In the genomic region with DNA sequence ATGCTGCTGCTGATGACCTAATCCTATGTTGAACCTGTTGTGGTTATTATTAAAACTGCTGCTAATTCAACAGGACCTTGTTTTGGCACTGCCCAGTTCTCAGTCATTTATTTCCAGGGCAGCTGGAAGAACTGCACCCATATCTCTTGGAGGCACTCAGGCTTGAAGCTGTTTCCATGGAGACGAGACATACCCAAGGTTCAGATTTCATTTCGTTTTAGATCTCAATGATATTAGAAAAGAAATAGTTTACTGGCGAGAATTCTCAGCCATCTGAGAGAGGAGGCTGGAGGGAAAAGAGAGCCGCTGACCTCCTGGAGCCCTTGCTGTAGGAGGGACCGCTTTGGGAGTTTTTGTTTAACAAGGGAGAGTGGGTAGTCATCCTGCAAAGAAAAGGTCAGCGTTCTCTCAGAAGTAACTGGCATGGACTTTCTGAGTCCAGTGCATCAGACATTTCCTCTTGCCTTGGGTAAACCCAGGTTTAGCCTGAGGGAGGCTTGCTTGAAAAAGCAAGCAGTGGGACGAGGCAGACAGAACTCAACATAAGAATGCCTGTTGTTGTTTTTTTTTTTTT, we compare ENCODE assay signal across 8 cellular contexts.
DNase-seq lines count a peak whose midpoint lies in the region; ATAC-seq and TF ChIP-seq lines count a peak whose summit lies in the region.

No MANE protein-coding gene starts in this region.

- H3K36me3 Mint-ChIP-seq in chondrocyte (ENCODE audit: low read depth), result peaks cover 20% of the 10 kb centered on the region
- H3K36me3 Mint-ChIP-seq in naive B cell, result peaks cover 11 to 14% of the 10 kb centered on the region in 2 donors

- H3K9me3 Mint-ChIP-seq in chondrocyte (ENCODE audit: low read depth), result peaks cover 4% of the 10 kb centered on the region
- peaks cover 0 to 14% (median 4%) of the 10 kb centered on the region in 7 donors for H3K9me3 Mint-ChIP-seq in naive B cell

- ATAC-seq in naive B cell (ENCODE audit: low read depth in 2 of 2) (no peak), HG02938 (IDR thresholded peaks at IDR 0.05; ENCODE audit: unreplicated experiment) (no peak)

- H3K4me3 Mint-ChIP-seq in chondrocyte (ENCODE audit: unreplicated experiment), result peak overlapping the region; percentile 7
- no peak overlapping the region for H3K4me3 Mint-ChIP-seq in naive B cell

- H3K27ac Mint-ChIP-seq in chondrocyte (ENCODE audit: unreplicated experiment) (peak overlapping the region; percentile 76), naive B cell (peak overlapping the region in 4 of 6 donors; percentile 38 to 72 (median 56))

- H3K27ac ChIP-seq in C4-2B, result peak overlapping the region; percentile 5; the same call in 1 of the 2 replicates

- TF ChIP-seq CTCF in C4-2B (conservative IDR thresholded peaks at IDR 0.05) (no peak), chondrocyte (IDR thresholded peaks at IDR 0.05) (no peak)

- H3K27me3 Mint-ChIP-seq in chondrocyte (ENCODE audit: low read depth) (no peaks in the 10 kb centered on the region), naive B cell (no peaks in the 10 kb centered on the region)

- H3K4me1 Mint-ChIP-seq in chondrocyte (ENCODE audit: low read depth), result peaks cover 23% of the 10 kb centered on the region
- H3K4me1 Mint-ChIP-seq in naive B cell, result peaks cover 12 to 24% (median 13%) of the 10 kb centered on the region in 3 donors

- DNase-seq in NCI-H2029 (lab: John Stamatoyannopoulos, UW) (peak; percentile 80), chondrocyte (ENCODE audit: low spot score) (no peak), naive B cell (no peak), amygdala (lab: John Stamatoyannopoulos, UW) (no peak), GOT3 (lab: John Stamatoyannopoulos, UW) (no peak)
- DNase-seq in stimulated activated naive CD4-positive, alpha-beta T cell (lab: John Stamatoyannopoulos, UW), result no peak
